Comparison of ENCODE assay signal across 8 cellular contexts in the genomic region with DNA sequence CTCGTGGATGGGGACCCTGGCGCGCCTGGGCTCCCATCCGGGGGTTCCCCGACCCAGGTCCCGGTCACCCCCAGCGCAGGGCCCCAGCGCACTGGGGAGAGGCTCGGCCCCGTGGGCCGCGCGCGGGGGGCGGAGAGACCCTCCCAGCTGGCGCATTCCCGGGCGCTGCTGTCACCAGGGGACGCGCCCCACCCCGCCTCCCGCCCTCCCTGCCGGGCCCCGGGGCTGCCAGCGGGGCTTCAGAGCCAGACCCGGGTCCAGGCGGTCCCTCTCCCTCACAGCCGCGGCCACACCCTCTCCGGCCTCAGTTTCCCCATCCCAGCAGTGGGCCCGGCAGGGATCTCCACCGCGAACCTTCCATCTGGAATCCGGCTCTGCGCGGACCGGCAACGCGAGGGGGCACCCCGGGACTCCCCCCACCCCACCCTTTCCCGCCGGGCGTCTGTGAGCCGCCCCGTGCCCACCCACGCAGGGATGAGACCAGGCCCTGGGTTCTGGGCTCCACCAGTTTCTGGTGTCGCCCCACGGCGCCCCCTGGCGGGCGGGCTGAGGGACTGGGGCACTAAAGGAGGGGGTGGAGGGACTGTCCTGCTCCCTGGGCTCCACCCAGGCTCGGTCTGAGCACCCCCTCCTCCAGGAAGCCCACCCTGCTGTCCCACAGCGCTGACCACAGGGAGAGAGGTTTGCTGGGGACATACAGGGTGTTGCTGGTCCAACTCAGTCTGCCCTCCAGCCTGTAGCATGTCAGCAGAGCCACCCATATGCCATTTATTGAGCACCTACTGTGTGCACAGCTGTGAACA. TPM values are rescaled to one million over a fixed set of nuclear protein-coding genes. Genes with fewer than 3 reads are reported as not detected.
DNase-seq lines count a peak whose midpoint lies in the region; FAIRE-seq and TF ChIP-seq lines count a peak whose summit lies in the region.

No MANE protein-coding gene starts in this region.

- no peaks in the 10 kb centered on the region for H3K4me1 ChIP-seq in HUES48 (ENCODE audit: control insufficient read depth, insufficient read depth, low read length)

- no peak for FAIRE-seq in bronchial epithelial cell (lab: Jason Lieb, UNC)

- H3K4me3 ChIP-seq in HUES48 (ENCODE audit: low read depth, low read length), result peak overlapping the region; percentile 48; the same call in 1 of the 2 replicates
- peak overlapping the region; percentile 60 for H3K4me3 ChIP-seq in bronchial epithelial cell (ENCODE audit: low read depth, low read length)
- peak overlapping the region; percentile 19 for H3K4me3 ChIP-seq in lower leg skin (ENCODE audit: low read depth, poor library complexity, severe bottlenecking)

- peaks cover 15% of the 10 kb centered on the region for H3K27me3 ChIP-seq in HUES48 (ENCODE audit: control insufficient read depth, insufficient read depth, low read length)
- H3K27me3 ChIP-seq in bronchial epithelial cell (ENCODE audit: control insufficient read depth, insufficient read depth, low read length), result no peaks in the 10 kb centered on the region

- H3K9ac ChIP-seq in HUES48 (ENCODE audit: low read depth, low read length), result no peak overlapping the region

- H3K27ac ChIP-seq in HUES48 (ENCODE audit: low read depth, low read length), result no peak overlapping the region
- H3K27ac ChIP-seq in VCaP, result no peak overlapping the region

- no peaks in the 10 kb centered on the region for H3K9me3 ChIP-seq in HUES48 (ENCODE audit: control insufficient read depth, insufficient read depth, low read length)

- intact Hi-C loops in lower leg skin (cut with DNase I; ENCODE audit: low total_unique reads), result no loop called here

- TF ChIP-seq CTCF in AG09319 (IDR thresholded peaks at IDR 0.05; ENCODE audit: low read depth, low read length), result peak; percentile 68
- peak; percentile 77 for TF ChIP-seq CTCF in VCaP (conservative IDR thresholded peaks at IDR 0.05)
- TF ChIP-seq CTCF in bronchial epithelial cell (IDR thresholded peaks at IDR 0.05; ENCODE audit: insufficient read depth, low read length, severe bottlenecking), result peak; percentile 93
- no peak for TF ChIP-seq CTCF in lower leg skin (IDR thresholded peaks at IDR 0.05)

- DNase-seq in AG09319 (ENCODE audit: extremely low read depth, low read depth) (peak; percentile 30), bronchial epithelial cell (ENCODE audit: low read depth) (peak; percentile 39), lower leg skin (ENCODE audit: low spot score in 2 of 2) (no peak), NCI-H1048 (lab: John Stamatoyannopoulos, UW) (no peak), NCI-H2171 treated with DMSO at 0.1 percent for 48 hours (lab: John Stamatoyannopoulos, UW) (no peak)
- DNase-seq in stimulated activated CD8-positive, alpha-beta memory T cell treated with anti-CD3 and anti-CD28 coated beads, Interleukin-2, amount 100 ng/mL, for 1 hour (ENCODE audit: low read depth in 2 of 2), result peak; percentile 14 to 45

- 3 to 8% methylated on average over 21 to 22 of the region's 53 CpGs for WGBS in lower leg skin, 2 donors

- no peaks in the 10 kb centered on the region for H3K36me3 ChIP-seq in HUES48 (ENCODE audit: control insufficient read depth, insufficient read depth, low read length)
- H3K36me3 ChIP-seq in bronchial epithelial cell (ENCODE audit: control insufficient read depth, insufficient read depth, low read length), result no peaks in the 10 kb centered on the region

- no peak for TF ChIP-seq POLR2A in lower leg skin (IDR thresholded peaks at IDR 0.05)

RNA-seq across cellular contexts. Expression of gene ADAMTSL5, which starts 0.9 kb away (rescaled TPM):
- total RNA-seq in bronchial epithelial cell, result 1.8 and 3.6 TPM in 2 replicates
- 1 to 10 TPM in 3 of 4 donors, under 1 TPM in 1; 0.46 to 7.0 (median 4.6) TPM for total RNA-seq in lower leg skin

RNA-seq across cellular contexts. Expression of gene PLK5, which starts 10.2 kb away (rescaled TPM):
- total RNA-seq in bronchial epithelial cell (not detected in 2 replicates), lower leg skin (under 1 TPM in 2 of 4 donors, not detected in 2; 0.23 to 0.84 TPM)

RNA-seq across cellular contexts. Expression of gene REEP6, which starts 22.7 kb away (rescaled TPM):
- 2.1 and 3.6 TPM in 2 replicates for total RNA-seq in bronchial epithelial cell
- 1 to 10 TPM; 6.3 to 8.8 (median 6.6) TPM for total RNA-seq in lower leg skin

RNA-seq across cellular contexts. Expression of gene PCSK4, which starts 23.5 kb away (rescaled TPM):
- total RNA-seq in bronchial epithelial cell, result 0.53 and 1.7 TPM in 2 replicates
- total RNA-seq in lower leg skin, result 1 to 10 TPM; 1.2 to 6.5 (median 2.9) TPM

RNA-seq across cellular contexts. Expression of gene C19orf25, which starts 34.7 kb away (rescaled TPM):
- 24.7 and 33.3 TPM in 2 replicates for total RNA-seq in bronchial epithelial cell
- 10 to 100 TPM; 34.3 to 49.6 (median 45.7) TPM for total RNA-seq in lower leg skin

Comparison
In these comparisons a context has a peak if more than half of its experiments do, and no peak if none do; other contexts are left out.
1. DNase-seq: peak in AG09319 (single experiment), bronchial epithelial cell (single experiment) and stimulated activated CD8-positive, alpha-beta memory T cell treated with anti-CD3 and anti-CD28 coated beads, Interleukin-2, amount 100 ng/mL, for 1 hour (2 of 2); none in lower leg skin (0 of 2), NCI-H1048 (single experiment) and NCI-H2171 treated with DMSO at 0.1 percent for 48 hours (single experiment).
2. CTCF ChIP-seq: peak in AG09319 (single experiment), VCaP (single experiment) and bronchial epithelial cell (single experiment); none in lower leg skin (0 of 3).
3. Peak in every context shown above with its lines, with median percentiles within 50 percentile points of each other: H3K4me3 ChIP-seq.